In genomic region chr1:234699795-234700665, GRCh38 we compare ENCODE assay signal across 9 cellular contexts.
DNase-seq lines count a peak whose midpoint lies in the region; ATAC-seq, FAIRE-seq and TF ChIP-seq lines count a peak whose summit lies in the region.
"Had no signal": no experiment of that assay in that cellular context is flagged by ENCODE, and none has a peak within 500 bp of the region (broad histone marks: within the 10 kb centered on the region; RNA-seq: fewer than 3 reads in every experiment).

No MANE protein-coding gene starts in this region.

- H2AFZ ChIP-seq in OCI-LY7 (ENCODE audit: low read length), result no peak overlapping the region

- peak; percentile 83 for DNase-seq in AG20443 (ENCODE audit: low spot score)
- DNase-seq in RCC 7860 (ENCODE audit: low spot score), result peak; percentile 56
- DNase-seq in stimulated activated CD4-positive, alpha-beta T cell treated with anti-CD3 and anti-CD28 coated beads, Interleukin-1b, Interleukin-23, amount 100 ng/mL, for 48 hours, result peak; percentile 37
- no peak for DNase-seq in LoVo (ENCODE audit: low spot score)
- no peak for DNase-seq in OCI-LY7 (ENCODE audit: low spot score)

- H3K4me2 ChIP-seq in OCI-LY7 (ENCODE audit: low read length), result no peak overlapping the region

- POLR2A ChIA-PET in OCI-LY7 (lab: Charles Lee), result interaction anchor here (0.6 to 0.7 kb wide), 2 partner anchors 11 to 117 kb away, joined by 5 read pairs; no protein-coding TSS in a partner anchor

- WGBS in gastroesophageal sphincter (ENCODE audit: low coverage in 1 of 2), 2 donors, result 46% methylated on average over 7 of the region's 7 CpGs; no CpG with 5 or more reads in 1 of the 2 donors

- H3K4me3 ChIP-seq in gastroesophageal sphincter (no peak overlapping the region), OCI-LY7 (ENCODE audit: low read depth, low read length, poor library complexity, severe bottlenecking) (no peak overlapping the region)

- no peaks in the 10 kb centered on the region for H3K9me2 ChIP-seq in OCI-LY7 (ENCODE audit: insufficient read depth, low read length)

- TF ChIP-seq CTCF in gastroesophageal sphincter (IDR thresholded peaks at IDR 0.05) (no peak), OCI-LY7 (conservative IDR thresholded peaks at IDR 0.05; ENCODE audit: low read length) (no peak)

- H4K20me1 ChIP-seq in OCI-LY7 (ENCODE audit: insufficient read depth, low read length), result no peaks in the 10 kb centered on the region

- no TSS peak for BruUV-seq in OCI-LY7 (replicated peaks; lab: Mats Ljungman, UMichigan)

- H3K27ac ChIP-seq in gastroesophageal sphincter, result peak overlapping the region in 3 of 4 donors; percentile 5 to 66 (median 49)
- no peak overlapping the region for H3K27ac ChIP-seq in OCI-LY7 (ENCODE audit: low read depth, low read length, poor library complexity, severe bottlenecking)
- H3K27ac ChIP-seq: HL-60 had no signal

- CTCF ChIA-PET in OCI-LY7 (lab: Charles Lee; ENCODE audit: unreplicated experiment), result no interaction called here

- H3K36me3 ChIP-seq in gastroesophageal sphincter (no peaks in the 10 kb centered on the region), OCI-LY7 (ENCODE audit: insufficient read depth, low read length) (no peaks in the 10 kb centered on the region)

- H3K4me1 ChIP-seq in gastroesophageal sphincter (peaks cover 0 to 9% (median 5%) of the 10 kb centered on the region in 3 donors), OCI-LY7 (ENCODE audit: insufficient read depth, low read length, poor library complexity, severe bottlenecking) (no peaks in the 10 kb centered on the region)

- intact Hi-C loops in OCI-LY7 (cut with micrococcal nuclease; ENCODE audit: unreplicated experiment), result no loop called here

- ATAC-seq in GM18517 (IDR thresholded peaks at IDR 0.05; ENCODE audit: unreplicated experiment), result peak; percentile 87
- peak; percentile 68 for ATAC-seq in HG02840 (IDR thresholded peaks at IDR 0.05; ENCODE audit: low FRiP score, unreplicated experiment)
- ATAC-seq in gastroesophageal sphincter, result no peak

- TF ChIP-seq POLR2A in gastroesophageal sphincter (IDR thresholded peaks at IDR 0.05), result no peak

- H3K27me3 ChIP-seq in gastroesophageal sphincter, result no peaks in the 10 kb centered on the region

- FAIRE-seq in RCC 7860 (lab: Jason Lieb, UNC), result no peak

- no peaks in the 10 kb centered on the region for H3K79me2 ChIP-seq in OCI-LY7 (ENCODE audit: insufficient read depth, low read depth, low read length)

- no peaks in the 10 kb centered on the region for H3K9me3 ChIP-seq in gastroesophageal sphincter
- H3K9me3 ChIP-seq in OCI-LY7 (ENCODE audit: low read length), result no peaks in the 10 kb centered on the region

- no peak for TF ChIP-seq EP300 in gastroesophageal sphincter (IDR thresholded peaks at IDR 0.05)

Comparison
In these comparisons a context has a peak if more than half of its experiments do, and no peak if none do; other contexts are left out.
1. DNase-seq: peak in AG20443 (single experiment), RCC 7860 (single experiment) and stimulated activated CD4-positive, alpha-beta T cell treated with anti-CD3 and anti-CD28 coated beads, Interleukin-1b, Interleukin-23, amount 100 ng/mL, for 48 hours (single experiment); none in LoVo (single experiment) and OCI-LY7 (single experiment).